8 cellular contexts compared by ENCODE assay signal in the genomic region with DNA sequence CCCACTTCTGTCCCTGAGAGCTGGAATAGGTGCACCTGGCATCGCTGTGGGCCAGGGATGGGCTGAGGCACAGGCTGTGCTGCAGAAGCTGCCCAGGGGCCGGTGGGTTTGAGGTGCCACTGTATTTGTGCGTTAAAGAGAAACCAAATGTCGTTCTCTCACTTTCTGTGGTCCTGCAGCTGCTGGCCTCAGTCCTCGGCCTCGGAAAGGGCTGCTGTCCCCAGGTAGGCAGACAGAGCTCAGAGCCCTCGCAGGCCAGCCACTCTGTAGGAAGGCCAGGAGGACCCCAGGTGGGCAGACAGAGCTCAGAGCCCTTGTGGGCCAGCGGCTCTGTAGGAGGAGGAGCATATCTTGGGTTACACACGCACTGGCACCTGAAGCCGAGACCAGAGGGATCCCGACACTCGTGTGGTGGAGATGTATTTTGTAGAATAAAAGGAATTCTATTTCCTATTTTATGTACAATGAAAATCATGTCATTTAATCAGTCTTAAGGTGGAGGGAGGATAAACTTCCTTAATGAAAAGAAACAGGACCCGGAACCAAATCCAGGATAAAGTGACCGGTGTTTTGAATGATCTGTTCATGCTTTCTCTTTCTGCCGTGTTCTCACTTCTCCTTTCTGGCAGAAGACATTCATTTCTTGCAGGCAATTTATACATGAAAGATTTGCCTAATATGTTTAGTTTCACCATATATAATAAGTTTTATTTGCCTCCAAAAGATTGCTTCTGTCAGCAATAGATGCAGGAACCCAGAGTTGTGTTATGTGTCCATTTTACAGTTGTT. TPM values are rescaled to one million over a fixed set of nuclear protein-coding genes. Genes with fewer than 3 reads are reported as not detected.
DNase-seq lines count a peak whose midpoint lies in the region; ATAC-seq, FAIRE-seq and TF ChIP-seq lines count a peak whose summit lies in the region.

No MANE protein-coding gene starts in this region.

- peak overlapping the region; percentile 93 for H3K4me2 ChIP-seq in DOHH2 (ENCODE audit: low read length)
- peak overlapping the region; percentile 39 for H3K4me2 ChIP-seq in OCI-LY1 (ENCODE audit: low read length)
- peak overlapping the region; percentile 98 for H3K4me2 ChIP-seq in keratinocyte (ENCODE audit: control insufficient read depth, extremely low read depth, insufficient read depth, low read depth, low read length)

- H3F3A ChIP-seq in DOHH2 (ENCODE audit: control insufficient read depth, insufficient read depth), result 0 out of 2 replicates have a peak, but pooled peaks cover 6% of the 10 kb centered on the region
- no peaks in the 10 kb centered on the region for H3F3A ChIP-seq in OCI-LY1 (ENCODE audit: insufficient read depth, low read length)

- CTCF ChIA-PET in activated CD8-positive, alpha-beta T cell treated with anti-CD3 and anti-CD28 coated beads for 36 hours (lab: Charles Lee), result no interaction called here

- no peak overlapping the region for H3K27ac Mint-ChIP-seq in activated CD8-positive, alpha-beta T cell treated with anti-CD3 and anti-CD28 coated beads for 36 hours

- no peaks in the 10 kb centered on the region for H3K9me3 Mint-ChIP-seq in activated CD8-positive, alpha-beta T cell treated with anti-CD3 and anti-CD28 coated beads for 36 hours

- H3K27ac ChIP-seq in DOHH2 (ENCODE audit: low read depth, low read length) (peak overlapping the region; percentile 62), OCI-LY1 (ENCODE audit: low read depth, low read length, poor library complexity, severe bottlenecking) (no peak overlapping the region), keratinocyte (ENCODE audit: control insufficient read depth, insufficient read depth, low read length) (peak overlapping the region; percentile 95)

- H3K9me2 ChIP-seq in DOHH2 (replicated peaks; ENCODE audit: control insufficient read depth, low read length) (no peaks in the 10 kb centered on the region), OCI-LY1 (ENCODE audit: low read depth, low read length) (no peaks in the 10 kb centered on the region)

- H3K9me3 ChIP-seq in DOHH2 (ENCODE audit: control insufficient read depth, insufficient read depth, low read length) (no peaks in the 10 kb centered on the region), OCI-LY1 (ENCODE audit: low read length) (no peaks in the 10 kb centered on the region), keratinocyte (ENCODE audit: control insufficient read depth, low read depth, low read length) (no peaks in the 10 kb centered on the region)

- FAIRE-seq in keratinocyte (lab: Jason Lieb, UNC), result peak; percentile 68

- H3K4me3 Mint-ChIP-seq in activated CD8-positive, alpha-beta T cell treated with anti-CD3 and anti-CD28 coated beads for 36 hours, result no peak overlapping the region

- TF ChIP-seq CTCF in DOHH2 (IDR thresholded peaks at IDR 0.05; ENCODE audit: low read depth, low read length, poor library complexity, severe bottlenecking), result no peak
- no peak for TF ChIP-seq CTCF in OCI-LY1 (IDR thresholded peaks at IDR 0.05; ENCODE audit: low read length)
- TF ChIP-seq CTCF in keratinocyte (optimal IDR thresholded peaks at IDR 0.05 in 1 of 3, IDR thresholded peaks at IDR 0.05 in 1 of 3, conservative IDR thresholded peaks at IDR 0.05 in 1 of 3; ENCODE audit: extremely low read depth in 1 of 3, insufficient read depth in 2 of 3, low read length in 3 of 3), result no peak
- TF ChIP-seq CTCF in activated CD8-positive, alpha-beta T cell treated with anti-CD3 and anti-CD28 coated beads for 36 hours (IDR thresholded peaks at IDR 0.05), result no peak

- DNase-seq in keratinocyte (ENCODE audit: low read depth, low spot score), result no peak
- no peak for DNase-seq in activated CD8-positive, alpha-beta T cell treated with anti-CD3 and anti-CD28 coated beads for 36 hours
- DNase-seq in OCI-M1 (lab: John Stamatoyannopoulos, UW), result no peak
- no peak for DNase-seq in EL
- DNase-seq in NCI-H2171 treated with DMSO at 0.1 percent for 48 hours (lab: John Stamatoyannopoulos, UW), result no peak

- H2AFZ ChIP-seq in OCI-LY1 (ENCODE audit: low read length), result no peak overlapping the region
- H2AFZ ChIP-seq in keratinocyte (ENCODE audit: control insufficient read depth, low read length), result peak overlapping the region; percentile 28

- peaks cover 3% of the 10 kb centered on the region for H3K27me3 Mint-ChIP-seq in activated CD8-positive, alpha-beta T cell treated with anti-CD3 and anti-CD28 coated beads for 36 hours

- H3K36me3 ChIP-seq in DOHH2 (ENCODE audit: control insufficient read depth, low read length) (no peaks in the 10 kb centered on the region), OCI-LY1 (ENCODE audit: insufficient read depth, low read length) (no peaks in the 10 kb centered on the region), keratinocyte (ENCODE audit: control insufficient read depth in 2 of 2, extremely low read depth in 1 of 2, insufficient read depth in 2 of 2, low read length in 2 of 2) (peaks cover 0 to 4% of the 10 kb centered on the region in 2 experiments)

- H3K4me1 Mint-ChIP-seq in activated CD8-positive, alpha-beta T cell treated with anti-CD3 and anti-CD28 coated beads for 36 hours (ENCODE audit: low read depth), result peaks cover 2% of the 10 kb centered on the region

- no peaks in the 10 kb centered on the region for H4K20me1 ChIP-seq in DOHH2 (ENCODE audit: control insufficient read depth, insufficient read depth, low read depth, low read length)
- H4K20me1 ChIP-seq in OCI-LY1 (ENCODE audit: insufficient read depth, low read length), result no peaks in the 10 kb centered on the region
- no peaks in the 10 kb centered on the region for H4K20me1 ChIP-seq in keratinocyte (ENCODE audit: control insufficient read depth, extremely low read depth, insufficient read depth, low read length)

- H3K4me3 ChIP-seq in DOHH2 (ENCODE audit: low read length) (peak overlapping the region; percentile 70), OCI-LY1 (ENCODE audit: low read depth, low read length, poor library complexity, severe bottlenecking) (no peak overlapping the region), keratinocyte (ENCODE audit: control insufficient read depth in 2 of 3, extremely low read depth in 1 of 3, insufficient read depth in 2 of 3, low read depth in 1 of 3, low read length in 3 of 3) (peak overlapping the region; percentile 67 to 95 (median 88))

- H3K9me1 ChIP-seq in keratinocyte (ENCODE audit: control insufficient read depth, extremely low read depth, insufficient read depth, low read length), result no peaks in the 10 kb centered on the region

- dilution Hi-C loops in keratinocyte (cut with MboI; ENCODE audit: extremely low pct_ligation_motif_present, low sequenced_read_pairs), result no loop called here

- ATAC-seq in GM21825 (IDR thresholded peaks at IDR 0.05; ENCODE audit: unreplicated experiment), result peak; percentile 45
- no peak for ATAC-seq in activated CD8-positive, alpha-beta T cell treated with anti-CD3 and anti-CD28 coated beads for 36 hours

- H3K27me3 ChIP-seq in DOHH2 (ENCODE audit: control insufficient read depth, low read length) (peaks cover 8% of the 10 kb centered on the region; the same call in 1 of the 2 replicates), OCI-LY1 (ENCODE audit: insufficient read depth, low read length) (no peaks in the 10 kb centered on the region), keratinocyte (ENCODE audit: control insufficient read depth, extremely low read depth, insufficient read depth, low read length) (no peaks in the 10 kb centered on the region)

- H3K79me2 ChIP-seq in DOHH2 (ENCODE audit: control insufficient read depth, low read length) (no peaks in the 10 kb centered on the region), OCI-LY1 (ENCODE audit: insufficient read depth, low read length) (no peaks in the 10 kb centered on the region), keratinocyte (ENCODE audit: control insufficient read depth, insufficient read depth, low read length) (peaks cover 42% of the 10 kb centered on the region)

- intact Hi-C loops in activated CD8-positive, alpha-beta T cell treated with anti-CD3 and anti-CD28 coated beads for 36 hours (cut with micrococcal nuclease), result no loop called here

- H3K9ac ChIP-seq in OCI-LY1 (ENCODE audit: low read length) (no peak overlapping the region), keratinocyte (ENCODE audit: control insufficient read depth, extremely low read depth, insufficient read depth, low read length) (peak overlapping the region; percentile 89)

- POLR2A ChIA-PET in activated CD8-positive, alpha-beta T cell treated with anti-CD3 and anti-CD28 coated beads for 36 hours (lab: Charles Lee), result no interaction called here

- peaks cover 28% of the 10 kb centered on the region for H3K4me1 ChIP-seq in DOHH2 (ENCODE audit: control insufficient read depth, low read length)
- H3K4me1 ChIP-seq in OCI-LY1 (ENCODE audit: insufficient read depth, low read length, severe bottlenecking), result no peaks in the 10 kb centered on the region
- H3K4me1 ChIP-seq in keratinocyte (ENCODE audit: control insufficient read depth, extremely low read depth, insufficient read depth, low read length), result peaks cover 54% of the 10 kb centered on the region

- H3K36me3 Mint-ChIP-seq in activated CD8-positive, alpha-beta T cell treated with anti-CD3 and anti-CD28 coated beads for 36 hours (ENCODE audit: low read depth), result no peaks in the 10 kb centered on the region

RNA-seq across cellular contexts. Expression of gene HGFAC, which starts 54.4 kb away (rescaled TPM):
- polyA plus RNA-seq in keratinocyte, result not detected in 3 replicates
- polyA plus RNA-seq in keratinocyte (2011; ENCODE audit: low read depth), result not detected
- polyA plus RNA-seq in keratinocyte (2011; cell fraction: cytosol; rRNA removed), result not detected in 2 replicates
- not detected in 2 replicates for polyA plus RNA-seq in keratinocyte (2011; cell fraction: nucleus; rRNA removed)
- not detected in 2 replicates for polyA plus RNA-seq in keratinocyte (2012; ENCODE audit: low replicate concordance)
- not detected in 3 replicates for polyA minus RNA-seq in keratinocyte
- not detected for polyA minus RNA-seq in keratinocyte (2011; cell fraction: cytosol; rRNA and poly(A)+ RNA removed)
- polyA minus RNA-seq in keratinocyte (2011; cell fraction: nucleus; rRNA and poly(A)+ RNA removed), result not detected in 2 replicates
- not detected for total RNA-seq in activated CD8-positive, alpha-beta T cell treated with anti-CD3 and anti-CD28 coated beads for 36 hours

Comparison
In these comparisons a context has a peak if more than half of its experiments do, and no peak if none do; other contexts are left out.
1. H3K4me2 ChIP-seq: peak in every context shown above with its lines; median percentile 98 in keratinocyte; 93 in DOHH2; 39 in OCI-LY1.